ENCODE assay signal across 11 cellular contexts in the genomic region with DNA sequence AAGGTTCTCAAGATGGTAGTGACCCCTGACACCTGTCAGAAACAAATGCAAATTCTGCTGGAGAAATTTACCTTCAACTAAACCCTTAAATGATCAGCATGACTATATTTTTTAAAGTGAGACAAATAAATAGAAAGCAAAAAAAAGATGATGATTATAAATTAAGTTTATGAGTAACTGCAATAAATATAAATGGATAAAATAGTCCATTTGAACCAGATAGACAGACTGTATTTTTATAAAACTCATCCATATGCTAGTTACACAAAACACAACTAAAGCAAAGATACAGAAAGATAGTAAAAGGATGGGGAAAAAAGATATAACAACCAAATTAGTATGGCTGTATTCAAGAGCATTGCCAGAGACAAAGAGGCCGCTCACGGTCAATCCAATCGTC. TPM values are rescaled to one million over a fixed set of nuclear protein-coding genes. Genes with fewer than 3 reads are reported as not detected.
"Had no signal": no experiment of that assay in that cellular context is flagged by ENCODE, and none has a peak within 500 bp of the region (broad histone marks: within the 10 kb centered on the region; RNA-seq: fewer than 3 reads in every experiment).

No MANE protein-coding gene starts in this region.

- H3K9ac ChIP-seq: GM23248 had no signal

- H3K9me3 ChIP-seq: HAP-1 had no signal

- H3K27ac ChIP-seq: GM23248 had no signal

- H3K4me1 ChIP-seq: HAP-1 had no signal

- DNase-seq: GM23248, GOT3, H9, HCEC 1CT, HFFc6 had no signal

- H3K4me2 ChIP-seq: GM23338 had no signal

- FAIRE-seq: H1, H54 had no signal

- H3K36me3 ChIP-seq: HAP-1 had no signal

- H2AFZ ChIP-seq: GM23248, GM23338 had no signal

- H3K4me3 ChIP-seq: GM23248, GM23338, HAP-1 had no signal

RNA-seq across cellular contexts. Expression of gene TMEM176A, which starts 5.9 kb away (rescaled TPM):
- total RNA-seq: GM23248, GM23338, H4, H7, H9, HFFc6 had no signal
- polyA plus RNA-seq: GM23248 had no signal

RNA-seq across cellular contexts. Expression of gene TMEM176B, which starts 6.3 kb away (rescaled TPM):
- total RNA-seq: GM23248, HFFc6 had no signal
- polyA plus RNA-seq: GM23248 had no signal

RNA-seq across cellular contexts. Expression of gene AOC1, which starts 45.9 kb away (rescaled TPM):
- total RNA-seq: GM23248, GM23338, H7, HFFc6 had no signal
- polyA plus RNA-seq: GM23248, GM23338 had no signal
